Comparison of ENCODE assay signal across 17 cellular contexts in genomic region chr6:141467881-141468280, GRCh38.
DNase-seq lines count a peak whose midpoint lies in the region; FAIRE-seq and TF ChIP-seq lines count a peak whose summit lies in the region.
"Had no signal": no experiment of that assay in that cellular context is flagged by ENCODE, and none has a peak within 500 bp of the region (broad histone marks: within the 10 kb centered on the region; RNA-seq: fewer than 3 reads in every experiment).

No MANE protein-coding gene starts in this region.

- no peak overlapping the region for H3K9ac ChIP-seq in endodermal cell (ENCODE audit: extremely low read depth, low read length, poor library complexity, severe bottlenecking)

- H4K20me1 ChIP-seq in PC-9 (ENCODE audit: insufficient read depth): no peaks in the 10 kb centered on the region

- 0 out of 2 replicates have a peak overlapping the region, but pooled peaks have one; percentile 27 for H2AFZ ChIP-seq in PC-9

- H3K27me3 ChIP-seq in PC-9 (ENCODE audit: insufficient read depth, low read depth): no peaks in the 10 kb centered on the region
- no peaks in the 10 kb centered on the region for H3K27me3 ChIP-seq in endodermal cell (ENCODE audit: control insufficient read depth, insufficient read depth, low read length, poor library complexity, severe bottlenecking)
- no peaks in the 10 kb centered on the region for H3K27me3 ChIP-seq in tibial artery
- H3K27me3 ChIP-seq: stomach had no signal

- no peak overlapping the region for H3K27ac ChIP-seq in PC-9
- no peak overlapping the region for H3K27ac ChIP-seq in endodermal cell (ENCODE audit: low read depth, low read length)
- peak overlapping the region; percentile 38 to 40 for H3K27ac ChIP-seq in tibial artery
- H3K27ac ChIP-seq: A549, stomach had no signal

- peaks cover 7% of the 10 kb centered on the region for H3K36me3 Mint-ChIP-seq in endodermal cell (ENCODE audit: low read depth)
- H3K36me3 Mint-ChIP-seq: CD4-positive, CD25-positive, alpha-beta regulatory T cell had no signal

- BruUV-seq in PC-9 (replicated peaks; lab: Mats Ljungman, UMichigan): no TSS peak

- H3K4me1 ChIP-seq in PC-9 (replicated peaks; ENCODE audit: insufficient read depth): peaks cover 11% of the 10 kb centered on the region
- peaks cover 11% of the 10 kb centered on the region for H3K4me1 ChIP-seq in endodermal cell (ENCODE audit: control insufficient read depth, insufficient read depth, low read length)
- H3K4me1 ChIP-seq in tibial artery: peaks cover 0 to 23% (median 7%) of the 10 kb centered on the region in 4 donors
- H3K4me1 ChIP-seq: stomach had no signal

- peaks cover 6% of the 10 kb centered on the region; the same call in 1 of the 2 replicates for H3F3A ChIP-seq in PC-9 (ENCODE audit: insufficient read depth, low read depth)

- H3K4me1 Mint-ChIP-seq in endodermal cell: peaks cover 7% of the 10 kb centered on the region

- no peaks in the 10 kb centered on the region for H3K79me2 ChIP-seq in PC-9 (ENCODE audit: low read depth)

- H3K36me3 ChIP-seq in PC-9 (ENCODE audit: low read depth) (no peaks in the 10 kb centered on the region), endodermal cell (ENCODE audit: control insufficient read depth, insufficient read depth, low read length) (no peaks in the 10 kb centered on the region), tibial artery (no peaks in the 10 kb centered on the region)
- H3K36me3 ChIP-seq: stomach had no signal

- H3K9me3 Mint-ChIP-seq in endodermal cell: peaks cover 26% of the 10 kb centered on the region
- H3K9me3 Mint-ChIP-seq: T-helper 1 cell treated with Interleukin-12 subunit alpha and Interleukin-12 subunit beta and Interleukin-4 antibody, amounts not matched to agents 30 μg/mL and 1 μg/mL, for 36 hours had no signal

- CTCF ChIA-PET in PC-9 (lab: Charles Lee): interaction anchor here (0.5 to 0.6 kb wide), 2 partner anchors 36 to 99 kb away, joined by 3 to 5 read pairs; no protein-coding TSS in a partner anchor

- POLR2A ChIA-PET in PC-9 (lab: Charles Lee; ENCODE audit: unreplicated experiment): no interaction called here

- no peak overlapping the region for H3K27ac Mint-ChIP-seq in endodermal cell
- H3K27ac Mint-ChIP-seq: activated T-helper 2 cell treated with anti-CD3 and anti-CD28 coated beads, Interferon-gamma antibody, Interleukin-2, Interleukin-4, amounts not matched to agents 10 μg/mL and 5 μg/mL and 100 μg/mL, durations not matched to agents 14 hours and 24 hours and 36 hours; CD4-positive, CD25-positive, alpha-beta regulatory T cell; T-helper 1 cell treated with Interleukin-12 subunit alpha and Interleukin-12 subunit beta and Interleukin-4 antibody, amounts not matched to agents 30 μg/mL and 1 μg/mL, for 36 hours had no signal

- TF ChIP-seq POLR2A in GM12891 (IDR thresholded peaks at IDR 0.05; ENCODE audit: low read depth, low read length): no peak

- intact Hi-C loops in PC-9 (cut with micrococcal nuclease; ENCODE audit: unreplicated experiment): no loop called here
- intact Hi-C loops in tibial artery (cut with DNase I; ENCODE audit: low total_unique reads): no loop called here

- no peak for FAIRE-seq in GM12891 (lab: Jason Lieb, UNC)
- FAIRE-seq: A549 had no signal

- peak; percentile 3 for DNase-seq in NK-92 treated with Interleukin-12 subunit alpha and Interleukin-12 subunit beta, amount 100 ng/mL, for 24 hours (lab: John Stamatoyannopoulos, UW)
- DNase-seq in NK-92 (lab: John Stamatoyannopoulos, UW; ENCODE audit: unreplicated experiment) (no peak), PC-9 (peak in 1 of 2 experiments; percentile 28), endodermal cell (peak; percentile 43), tibial artery (no peak), GM12891 (ENCODE audit: insufficient read length, low spot score) (no peak), NCI-H1417 (lab: John Stamatoyannopoulos, UW) (no peak)
- no peak for DNase-seq in activated CD4-positive, CD25-positive, alpha-beta regulatory T cell (lab: John Stamatoyannopoulos, UW)
- DNase-seq: amniotic stem cell; CD4-positive, CD25-positive, alpha-beta regulatory T cell; NCI-H2081 treated with DMSO at 0.1 percent for 48 hours; SHP77 treated with DMSO at 0.1 percent for 48 hours; stomach had no signal

- H3K27me3 Mint-ChIP-seq in endodermal cell (ENCODE audit: insufficient read depth): no peaks in the 10 kb centered on the region
- H3K27me3 Mint-ChIP-seq: CD4-positive, CD25-positive, alpha-beta regulatory T cell had no signal

- H3K4me3 ChIP-seq in PC-9 (no peak overlapping the region), endodermal cell (ENCODE audit: low read length) (no peak overlapping the region), tibial artery (no peak overlapping the region)
- H3K4me3 ChIP-seq: A549, coronary artery, stomach had no signal

- H3K4me3 Mint-ChIP-seq in endodermal cell: no peak overlapping the region
- H3K4me3 Mint-ChIP-seq: CD4-positive, CD25-positive, alpha-beta regulatory T cell; T-helper 1 cell treated with Interleukin-12 subunit alpha and Interleukin-12 subunit beta and Interleukin-4 antibody, amounts not matched to agents 30 μg/mL and 1 μg/mL, for 36 hours had no signal

- TF ChIP-seq CTCF in PC-9 (conservative IDR thresholded peaks at IDR 0.05): no peak
- no peak for TF ChIP-seq CTCF in endodermal cell (conservative IDR thresholded peaks at IDR 0.05)
- no peak for TF ChIP-seq CTCF in tibial artery (IDR thresholded peaks at IDR 0.05)

- no peaks in the 10 kb centered on the region for H3K9me2 ChIP-seq in PC-9 (ENCODE audit: insufficient read depth)

- H3K9me3 ChIP-seq in PC-9 (ENCODE audit: insufficient read depth, low read depth) (no peaks in the 10 kb centered on the region), endodermal cell (ENCODE audit: control insufficient read depth, low read length) (peaks cover 18% of the 10 kb centered on the region), tibial artery (no peaks in the 10 kb centered on the region)
- H3K9me3 ChIP-seq: A549, stomach had no signal

- no peak overlapping the region for H3K4me2 ChIP-seq in PC-9
- H3K4me2 ChIP-seq: A549 had no signal

TF ChIP-seq in GM12891, 5 proteins besides CTCF, POLR2A, EP300 and RAD21:
- no peak for TF ChIP-seq TAF1 (IDR thresholded peaks at IDR 0.05; ENCODE audit: low read depth, low read length)
- TF ChIP-seq SPI1 (IDR thresholded peaks at IDR 0.05; ENCODE audit: low read depth, low read length): no peak
- no peak for TF ChIP-seq POU2F2 (IDR thresholded peaks at IDR 0.05; ENCODE audit: low read depth, low read length)
- no peak for TF ChIP-seq POLR2AphosphoS5 (IDR thresholded peaks at IDR 0.05; ENCODE audit: low read depth, low read length)
- TF ChIP-seq PAX5 (IDR thresholded peaks at IDR 0.05; ENCODE audit: insufficient read depth, low read length, severe bottlenecking): no peak

Comparison
In these comparisons a context has a peak if more than half of its experiments do, and no peak if none do; other contexts are left out.
1. DNase-seq: peak in NK-92 treated with Interleukin-12 subunit alpha and Interleukin-12 subunit beta, amount 100 ng/mL, for 24 hours (single experiment) and endodermal cell (single experiment); none in NK-92 (single experiment), tibial artery (0 of 2), activated CD4-positive, CD25-positive, alpha-beta regulatory T cell (0 of 4), GM12891 (single experiment) and NCI-H1417 (0 of 3).
2. H3K27ac ChIP-seq: peak in tibial artery (2 of 2); none in PC-9 (single experiment) and endodermal cell (single experiment).